ENCODE assay signal across 11 cellular contexts in the genomic region with DNA sequence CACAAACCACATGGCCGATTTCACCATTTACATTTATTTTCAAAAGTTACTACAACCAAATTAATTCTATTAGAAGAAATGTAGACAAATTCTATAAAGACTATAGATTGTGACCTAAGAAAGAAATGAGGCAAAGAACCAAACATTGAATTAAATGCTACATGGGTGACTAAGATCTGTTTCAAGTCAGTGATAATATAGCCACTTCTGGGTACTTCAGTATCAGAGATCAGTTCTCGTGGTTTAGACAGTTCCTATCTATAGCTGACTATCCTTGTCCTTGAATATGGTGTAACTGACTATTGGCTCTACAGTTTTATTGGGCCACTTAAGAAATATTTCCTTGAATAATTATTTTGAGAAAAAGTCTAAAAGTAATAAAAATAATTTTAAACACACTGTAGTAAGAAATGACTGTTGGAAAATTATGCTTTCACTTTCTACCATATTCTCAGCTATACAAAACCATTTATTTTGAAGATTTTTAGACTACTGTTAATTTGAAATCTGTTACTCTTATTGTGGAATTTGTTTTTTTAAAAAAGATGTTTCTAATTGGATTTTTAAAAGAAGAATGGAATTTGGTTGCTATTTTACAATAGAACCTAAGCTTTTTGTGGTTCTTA. TPM values are rescaled to one million over a fixed set of nuclear protein-coding genes. Genes with fewer than 3 reads are reported as not detected.
A peak's percentile ranks its signal among the peaks of the same experiment; 100 is the strongest.
DNase-seq lines count a peak whose midpoint lies in the region; ATAC-seq, FAIRE-seq and TF ChIP-seq lines count a peak whose summit lies in the region.
"Had no signal": no experiment of that assay in that cellular context is flagged by ENCODE, and none has a peak within 500 bp of the region (broad histone marks: within the 10 kb centered on the region; RNA-seq: fewer than 3 reads in every experiment).

No MANE protein-coding gene starts in this region.

- H3K36me3 Mint-ChIP-seq in activated naive CD8-positive, alpha-beta T cell: peaks cover 2% of the 10 kb centered on the region

- no peaks in the 10 kb centered on the region for H3K9me3 ChIP-seq in pancreas
- H3K9me3 ChIP-seq: upper lobe of right lung had no signal

- DNase-seq in pancreas (no peak), islet precursor cell (no peak), NCI-H774 (lab: John Stamatoyannopoulos, UW) (no peak), activated T-cell treated with anti-CD3 and anti-CD28 coated beads for 4 hours (no peak)
- DNase-seq: NCI-H526, upper lobe of right lung had no signal

- no peaks in the 10 kb centered on the region for H3K27me3 ChIP-seq in pancreas
- H3K27me3 ChIP-seq: upper lobe of right lung had no signal

- peak; percentile 44 for ATAC-seq in GM18520 (IDR thresholded peaks at IDR 0.05; ENCODE audit: unreplicated experiment)
- ATAC-seq in GM21528 (IDR thresholded peaks at IDR 0.05; ENCODE audit: low FRiP score, unreplicated experiment): peak; percentile 80
- peak; percentile 88 for ATAC-seq in HG03378 (IDR thresholded peaks at IDR 0.05; ENCODE audit: unreplicated experiment)
- ATAC-seq in pancreas: no peak
- ATAC-seq: upper lobe of right lung had no signal

- FAIRE-seq in pancreas (lab: Jason Lieb, UNC): no peak

- no peak for TF ChIP-seq CTCF in pancreas (IDR thresholded peaks at IDR 0.05)

- H3K9me3 Mint-ChIP-seq in activated naive CD8-positive, alpha-beta T cell (ENCODE audit: low read depth): no peaks in the 10 kb centered on the region

- H3K27ac ChIP-seq in pancreas: no peak overlapping the region
- H3K27ac ChIP-seq: upper lobe of right lung, VCaP had no signal

- no peaks in the 10 kb centered on the region for H3K36me3 ChIP-seq in pancreas

- no peaks in the 10 kb centered on the region for H3K4me1 ChIP-seq in pancreas
- H3K4me1 ChIP-seq: upper lobe of right lung had no signal

- no peaks in the 10 kb centered on the region for H3K27me3 Mint-ChIP-seq in activated naive CD8-positive, alpha-beta T cell

- intact Hi-C loops in pancreas (cut with DNase I): no loop called here

- H3K4me3 ChIP-seq in pancreas: no peak overlapping the region
- H3K4me3 ChIP-seq: upper lobe of right lung had no signal

- 85 to 87% methylated on average over 2 of the region's 2 CpGs for WGBS in pancreas, 2 donors

- H3K4me3 Mint-ChIP-seq in activated naive CD8-positive, alpha-beta T cell: no peak overlapping the region

- peak overlapping the region; percentile 41 for H3K27ac Mint-ChIP-seq in activated naive CD8-positive, alpha-beta T cell

- H3K4me1 Mint-ChIP-seq in activated naive CD8-positive, alpha-beta T cell (ENCODE audit: low read depth): peaks cover 4% of the 10 kb centered on the region

RNA-seq across cellular contexts. Expression of gene KCNMB3, which starts 14.1 kb away (rescaled TPM):
- total RNA-seq in pancreas: 1 to 10 TPM; 1.4 to 3.2 (median 3.0) TPM
- 1 to 10 TPM; 4.3 to 7.8 TPM for polyA plus RNA-seq in pancreas

Comparison
In these comparisons a context has a peak if more than half of its experiments do, and no peak if none do; other contexts are left out.
1. ATAC-seq: peak in GM18520 (single experiment), GM21528 (single experiment) and HG03378 (single experiment); none in pancreas (0 of 4).